38 cellular contexts compared by ENCODE assay signal in genomic region chr1:152657677-152658076, GRCh38. TPM values are rescaled to one million over a fixed set of nuclear protein-coding genes. Genes with fewer than 3 reads are reported as not detected.
"Had no signal": no experiment of that assay in that cellular context is flagged by ENCODE, and none has a peak within 500 bp of the region (broad histone marks: within the 10 kb centered on the region; RNA-seq: fewer than 3 reads in every experiment).

No MANE protein-coding gene starts in this region.

- FAIRE-seq: astrocyte, TTC549 had no signal

- H3K27me3 ChIP-seq: body of pancreas, brain microvascular endothelial cell, breast epithelium had no signal

- H3K4me3 ChIP-seq: adrenal gland, body of pancreas, breast epithelium had no signal

- ATAC-seq: activated CD8-positive, alpha-beta T cell treated with anti-CD3 and anti-CD28 coated beads for 36 hours; activated naive CD4-positive, alpha-beta T cell treated with anti-CD3 and anti-CD28 coated beads, Interleukin-2, amount 50 U/mL, for 72 hours; activated T-cell treated with anti-CD3 and anti-CD28 coated beads, Interleukin-2, amount 50 U/mL, for 4 hours; activated T-cell treated with anti-CD3 and anti-CD28 coated beads, Interleukin-2, amount 50 U/mL, for 72 hours; activated T-helper 17 cell treated with anti-CD3 and anti-CD28 coated beads, Interleukin-2, amount 50 U/mL, for 72 hours; body of pancreas had no signal

- DNase-seq: activated B cell treated with CpG ODN at 0.5 μM for 24 hours; activated CD4-positive, alpha-beta memory T cell treated with anti-CD3 and anti-CD28 coated beads for 36 hours; activated CD4-positive, alpha-beta T cell treated with anti-CD3 and anti-CD28 coated beads for 4 hours; activated CD4-positive, alpha-beta T cell treated with anti-CD3 and anti-CD28 coated beads, Interleukin-2, amount 10 ng/mL, durations not matched to agents 24 days and 14 days; activated CD4-positive, alpha-beta T cell treated with anti-CD3 and anti-CD28 coated beads, Interleukin-2, amount 50 U/mL, for 1 hour; activated CD4-positive, alpha-beta T cell treated with anti-CD3 and anti-CD28 coated beads, Interleukin-2, amount 50 U/mL, for 4 hours; activated CD4-positive, CD25-positive, alpha-beta regulatory T cell treated with anti-CD3 and anti-CD28 coated beads, Interleukin-2, amount 50 U/mL, for 72 hours; activated CD8-positive, alpha-beta memory T cell treated with anti-CD3 and anti-CD28 coated beads, Interleukin-2, amount 50 U/mL, for 4 hours; activated CD8-positive, alpha-beta T cell treated with anti-CD3 and anti-CD28 coated beads for 36 hours; activated effector memory CD4-positive, alpha-beta T cell treated with anti-CD3 and anti-CD28 coated beads, Interleukin-2, amount 50 U/mL, for 16 hours; activated gamma-delta T cell treated with Interleukin-2 at 50 U/mL for 16 hours; activated naive CD4-positive, alpha-beta T cell; activated naive CD4-positive, alpha-beta T cell treated with anti-CD3 and anti-CD28 coated beads for 36 hours; activated naive CD4-positive, alpha-beta T cell treated with anti-CD3 and anti-CD28 coated beads, Interleukin-2, amount 50 U/mL, for 16 hours; activated naive CD8-positive, alpha-beta T cell treated with anti-CD3 and anti-CD28 coated beads for 36 hours; activated T-cell treated with anti-CD3 and anti-CD28 coated beads for 4 hours; activated T-cell treated with anti-CD3 and anti-CD28 coated beads, Interleukin-2, amount 50 U/mL, for 1 hour; activated T-cell treated with anti-CD3 and anti-CD28 coated beads, Interleukin-2, amount 50 U/mL, for 4 hours; activated T-cell treated with anti-CD3 and anti-CD28 coated beads, Interleukin-2, amount 50 U/mL, for 72 hours; adrenal gland; amniotic stem cell; aorta; body of pancreas; brain microvascular endothelial cell; central memory CD4-positive, alpha-beta T cell; SW 1271; T-helper 1 cell; T-helper 2 cell; T-helper 9 cell had no signal

- H3K9me3 ChIP-seq: adrenal gland, body of pancreas, breast epithelium had no signal

- H3K4me1 ChIP-seq: adrenal gland, body of pancreas, breast epithelium had no signal

- H3K36me3 ChIP-seq: adrenal gland, brain microvascular endothelial cell, breast epithelium had no signal

- H3K27ac ChIP-seq: adrenal gland, body of pancreas, brain microvascular endothelial cell, breast epithelium, VCaP had no signal

RNA-seq across cellular contexts. Expression of gene LCE2D, which starts 5.5 kb away (rescaled TPM):
- total RNA-seq: activated B cell treated with CpG ODN at 0.5 μM for 24 hours; activated CD4-positive, alpha-beta memory T cell treated with anti-CD3 and anti-CD28 coated beads for 36 hours; activated CD4-positive, alpha-beta T cell treated with anti-CD3 and anti-CD28 coated beads, Interleukin-2, amount 10 ng/mL, durations not matched to agents 24 days and 14 days; activated CD8-positive, alpha-beta memory T cell treated with anti-CD3 and anti-CD28 coated beads for 36 hours; activated CD8-positive, alpha-beta T cell treated with anti-CD3 and anti-CD28 coated beads for 36 hours; activated naive CD4-positive, alpha-beta T cell treated with anti-CD3 and anti-CD28 coated beads for 36 hours; activated naive CD4-positive, alpha-beta T cell treated with anti-CD3 and anti-CD28 coated beads, Interleukin-2, amount 50 U/mL, for 72 hours; activated naive CD8-positive, alpha-beta T cell treated with anti-CD3 and anti-CD28 coated beads for 36 hours; activated T-cell treated with anti-CD3 and anti-CD28 coated beads, Interleukin-2, amount 50 U/mL, for 4 hours; activated T-cell treated with anti-CD3 and anti-CD28 coated beads, Interleukin-2, amount 50 U/mL, for 72 hours; activated T-helper 1 cell treated with anti-CD3 and anti-CD28 coated beads, Interleukin-12 subunit alpha, Interleukin-12 subunit beta, Interleukin-2, Interleukin-4 antibody, amounts not matched to agents 30 ng/mL and 10 ng/mL and 1 ng/mL, durations not matched to agents 14 hours and 24 hours and 36 hours; activated T-helper 17 cell treated with anti-CD3 and anti-CD28 coated beads, Interleukin-2, amount 50 U/mL, for 72 hours; adrenal gland; aorta; astrocyte; body of pancreas; breast epithelium; cardiac septum had no signal
- polyA plus RNA-seq: adrenal gland, aorta had no signal

RNA-seq across cellular contexts. Expression of gene LCE2C, which starts 17.4 kb away (rescaled TPM):
- total RNA-seq: activated B cell treated with CpG ODN at 0.5 μM for 24 hours; activated CD4-positive, alpha-beta memory T cell treated with anti-CD3 and anti-CD28 coated beads for 36 hours; activated CD4-positive, alpha-beta T cell treated with anti-CD3 and anti-CD28 coated beads, Interleukin-2, amount 10 ng/mL, durations not matched to agents 24 days and 14 days; activated CD8-positive, alpha-beta memory T cell treated with anti-CD3 and anti-CD28 coated beads for 36 hours; activated CD8-positive, alpha-beta T cell treated with anti-CD3 and anti-CD28 coated beads for 36 hours; activated naive CD4-positive, alpha-beta T cell treated with anti-CD3 and anti-CD28 coated beads for 36 hours; activated naive CD4-positive, alpha-beta T cell treated with anti-CD3 and anti-CD28 coated beads, Interleukin-2, amount 50 U/mL, for 72 hours; activated naive CD8-positive, alpha-beta T cell treated with anti-CD3 and anti-CD28 coated beads for 36 hours; activated T-cell treated with anti-CD3 and anti-CD28 coated beads, Interleukin-2, amount 50 U/mL, for 4 hours; activated T-cell treated with anti-CD3 and anti-CD28 coated beads, Interleukin-2, amount 50 U/mL, for 72 hours; activated T-helper 1 cell treated with anti-CD3 and anti-CD28 coated beads, Interleukin-12 subunit alpha, Interleukin-12 subunit beta, Interleukin-2, Interleukin-4 antibody, amounts not matched to agents 30 ng/mL and 10 ng/mL and 1 ng/mL, durations not matched to agents 14 hours and 24 hours and 36 hours; activated T-helper 17 cell treated with anti-CD3 and anti-CD28 coated beads, Interleukin-2, amount 50 U/mL, for 72 hours; adrenal gland; aorta; astrocyte; body of pancreas; breast epithelium; cardiac septum had no signal
- polyA plus RNA-seq: adrenal gland, aorta had no signal

RNA-seq across cellular contexts. Expression of gene LCE2B, which starts 28.2 kb away (rescaled TPM):
- total RNA-seq: activated B cell treated with CpG ODN at 0.5 μM for 24 hours; activated CD4-positive, alpha-beta memory T cell treated with anti-CD3 and anti-CD28 coated beads for 36 hours; activated CD4-positive, alpha-beta T cell treated with anti-CD3 and anti-CD28 coated beads, Interleukin-2, amount 10 ng/mL, durations not matched to agents 24 days and 14 days; activated CD8-positive, alpha-beta memory T cell treated with anti-CD3 and anti-CD28 coated beads for 36 hours; activated CD8-positive, alpha-beta T cell treated with anti-CD3 and anti-CD28 coated beads for 36 hours; activated naive CD4-positive, alpha-beta T cell treated with anti-CD3 and anti-CD28 coated beads for 36 hours; activated naive CD4-positive, alpha-beta T cell treated with anti-CD3 and anti-CD28 coated beads, Interleukin-2, amount 50 U/mL, for 72 hours; activated naive CD8-positive, alpha-beta T cell treated with anti-CD3 and anti-CD28 coated beads for 36 hours; activated T-cell treated with anti-CD3 and anti-CD28 coated beads, Interleukin-2, amount 50 U/mL, for 4 hours; activated T-cell treated with anti-CD3 and anti-CD28 coated beads, Interleukin-2, amount 50 U/mL, for 72 hours; activated T-helper 1 cell treated with anti-CD3 and anti-CD28 coated beads, Interleukin-12 subunit alpha, Interleukin-12 subunit beta, Interleukin-2, Interleukin-4 antibody, amounts not matched to agents 30 ng/mL and 10 ng/mL and 1 ng/mL, durations not matched to agents 14 hours and 24 hours and 36 hours; activated T-helper 17 cell treated with anti-CD3 and anti-CD28 coated beads, Interleukin-2, amount 50 U/mL, for 72 hours; adrenal gland; aorta; astrocyte; body of pancreas; breast epithelium; cardiac septum had no signal
- polyA plus RNA-seq: adrenal gland, aorta had no signal

RNA-seq across cellular contexts. Expression of gene LCE3A, which starts 34.8 kb away (rescaled TPM):
- total RNA-seq: activated B cell treated with CpG ODN at 0.5 μM for 24 hours; activated CD4-positive, alpha-beta memory T cell treated with anti-CD3 and anti-CD28 coated beads for 36 hours; activated CD4-positive, alpha-beta T cell treated with anti-CD3 and anti-CD28 coated beads, Interleukin-2, amount 10 ng/mL, durations not matched to agents 24 days and 14 days; activated CD8-positive, alpha-beta memory T cell treated with anti-CD3 and anti-CD28 coated beads for 36 hours; activated CD8-positive, alpha-beta T cell treated with anti-CD3 and anti-CD28 coated beads for 36 hours; activated naive CD4-positive, alpha-beta T cell treated with anti-CD3 and anti-CD28 coated beads for 36 hours; activated naive CD4-positive, alpha-beta T cell treated with anti-CD3 and anti-CD28 coated beads, Interleukin-2, amount 50 U/mL, for 72 hours; activated naive CD8-positive, alpha-beta T cell treated with anti-CD3 and anti-CD28 coated beads for 36 hours; activated T-cell treated with anti-CD3 and anti-CD28 coated beads, Interleukin-2, amount 50 U/mL, for 4 hours; activated T-cell treated with anti-CD3 and anti-CD28 coated beads, Interleukin-2, amount 50 U/mL, for 72 hours; activated T-helper 1 cell treated with anti-CD3 and anti-CD28 coated beads, Interleukin-12 subunit alpha, Interleukin-12 subunit beta, Interleukin-2, Interleukin-4 antibody, amounts not matched to agents 30 ng/mL and 10 ng/mL and 1 ng/mL, durations not matched to agents 14 hours and 24 hours and 36 hours; activated T-helper 17 cell treated with anti-CD3 and anti-CD28 coated beads, Interleukin-2, amount 50 U/mL, for 72 hours; adrenal gland; aorta; astrocyte; body of pancreas; breast epithelium; cardiac septum had no signal
- polyA plus RNA-seq: adrenal gland, aorta had no signal

RNA-seq across cellular contexts. Expression of gene LCE2A, which starts 40.5 kb away (rescaled TPM):
- total RNA-seq: activated B cell treated with CpG ODN at 0.5 μM for 24 hours; activated CD4-positive, alpha-beta memory T cell treated with anti-CD3 and anti-CD28 coated beads for 36 hours; activated CD4-positive, alpha-beta T cell treated with anti-CD3 and anti-CD28 coated beads, Interleukin-2, amount 10 ng/mL, durations not matched to agents 24 days and 14 days; activated CD8-positive, alpha-beta memory T cell treated with anti-CD3 and anti-CD28 coated beads for 36 hours; activated CD8-positive, alpha-beta T cell treated with anti-CD3 and anti-CD28 coated beads for 36 hours; activated naive CD4-positive, alpha-beta T cell treated with anti-CD3 and anti-CD28 coated beads for 36 hours; activated naive CD4-positive, alpha-beta T cell treated with anti-CD3 and anti-CD28 coated beads, Interleukin-2, amount 50 U/mL, for 72 hours; activated naive CD8-positive, alpha-beta T cell treated with anti-CD3 and anti-CD28 coated beads for 36 hours; activated T-cell treated with anti-CD3 and anti-CD28 coated beads, Interleukin-2, amount 50 U/mL, for 4 hours; activated T-cell treated with anti-CD3 and anti-CD28 coated beads, Interleukin-2, amount 50 U/mL, for 72 hours; activated T-helper 1 cell treated with anti-CD3 and anti-CD28 coated beads, Interleukin-12 subunit alpha, Interleukin-12 subunit beta, Interleukin-2, Interleukin-4 antibody, amounts not matched to agents 30 ng/mL and 10 ng/mL and 1 ng/mL, durations not matched to agents 14 hours and 24 hours and 36 hours; activated T-helper 17 cell treated with anti-CD3 and anti-CD28 coated beads, Interleukin-2, amount 50 U/mL, for 72 hours; adrenal gland; aorta; astrocyte; body of pancreas; breast epithelium; cardiac septum had no signal
- polyA plus RNA-seq: adrenal gland, aorta had no signal
